8 cellular contexts compared by ENCODE assay signal in the genomic region with DNA sequence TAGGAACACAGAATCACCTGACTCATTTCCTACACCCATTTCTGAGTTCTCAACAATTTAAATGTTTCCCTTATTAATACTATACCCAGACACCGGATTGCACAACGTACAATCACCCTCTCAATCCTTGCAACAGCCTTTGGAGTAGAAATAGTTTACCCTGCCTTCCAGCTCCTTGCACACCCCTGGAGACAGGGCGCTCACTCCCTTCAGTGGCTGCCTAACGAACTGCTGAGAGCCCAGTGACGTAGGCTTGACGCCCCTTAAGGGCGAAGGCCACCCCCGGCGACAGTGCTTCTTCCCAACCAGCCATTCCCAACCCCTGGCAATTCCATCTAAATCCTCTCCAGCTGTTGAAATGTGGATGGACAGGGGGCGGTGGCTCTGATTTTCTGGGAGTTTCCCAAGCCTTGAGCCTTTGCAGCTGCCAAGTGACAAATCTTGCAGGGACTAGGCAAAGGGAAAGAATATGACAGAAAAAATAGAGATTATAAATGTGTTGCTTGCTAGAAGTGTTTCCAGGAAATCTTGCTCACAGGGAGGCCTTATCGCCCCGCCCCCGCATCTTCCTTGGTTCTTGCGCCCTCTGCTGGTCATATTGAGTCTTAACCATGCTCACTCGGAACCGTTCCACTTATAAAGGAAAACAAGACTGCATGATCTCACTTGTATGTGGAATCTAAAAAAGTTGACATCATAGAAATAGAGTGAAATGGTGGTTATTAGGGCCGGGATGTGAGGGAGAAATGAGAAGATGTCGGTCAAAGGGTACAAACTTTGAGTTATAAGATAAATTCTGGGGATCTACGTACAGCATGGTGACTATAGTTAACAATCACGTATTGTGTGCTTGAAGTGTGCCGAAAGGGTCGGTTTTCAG. TPM values are rescaled to one million over a fixed set of nuclear protein-coding genes. Genes with fewer than 3 reads are reported as not detected.
DNase-seq lines count a peak whose midpoint lies in the region; ATAC-seq, FAIRE-seq and TF ChIP-seq lines count a peak whose summit lies in the region.

No MANE protein-coding gene starts in this region.

- peak; percentile 88 for TF ChIP-seq CTCF in CD8-positive, alpha-beta T cell (IDR thresholded peaks at IDR 0.05)
- TF ChIP-seq CTCF in right lobe of liver (IDR thresholded peaks at IDR 0.05) = peak; percentile 86 to 91 (median 86)

- intact Hi-C loops in CD8-positive, alpha-beta T cell (cut with DNase I, micrococcal nuclease) = loop anchor here (1.0 kb wide), 3 partner anchors 136 to 802 kb away; no protein-coding TSS in a partner anchor
- intact Hi-C loops in activated CD4-positive, alpha-beta T cell treated with anti-CD3 and anti-CD28 coated beads, Interleukin-2, amount 10 ng/mL, durations not matched to agents 24 days and 14 days (cut with micrococcal nuclease) = loop anchor here (1.0 to 5.0 kb wide), 4 partner anchors 14 to 1156 kb away; no protein-coding TSS in a partner anchor
- intact Hi-C loops in right lobe of liver (cut with DNase I) = loop anchor here (5.0 kb wide), 2 partner anchors 136 to 280 kb away; no protein-coding TSS in a partner anchor

- no peaks in the 10 kb centered on the region for H3K9me3 ChIP-seq in CD8-positive, alpha-beta T cell (ENCODE audit: low read length)
- H3K9me3 ChIP-seq in right lobe of liver = no peaks in the 10 kb centered on the region

- 21% methylated on average over 22 of the region's 22 CpGs for WGBS in right lobe of liver (ENCODE audit: insufficient coverage, low coverage, low lambda C conversion rate, missing lambda C conversion rate)

- peak; percentile 84 for ATAC-seq in CD8-positive, alpha-beta T cell
- ATAC-seq in HG02759 (IDR thresholded peaks at IDR 0.05; ENCODE audit: unreplicated experiment) (peak; percentile 60), right lobe of liver (peak; percentile 84 to 95 (median 91)), GM21786 (IDR thresholded peaks at IDR 0.05; ENCODE audit: unreplicated experiment) (no peak)

- CTCF ChIA-PET in CD8-positive, alpha-beta T cell (lab: Charles Lee) = interaction anchor here (0.5 to 5.1 kb wide), 10 partner anchors 11 to 281 kb away, joined by 3 to 48 read pairs (median 4); no protein-coding TSS in a partner anchor

- H3K4me1 Mint-ChIP-seq in CD8-positive, alpha-beta T cell (ENCODE audit: low read depth) = peaks cover 27% of the 10 kb centered on the region
- peaks cover 28% of the 10 kb centered on the region for H3K4me1 Mint-ChIP-seq in activated CD4-positive, alpha-beta T cell treated with anti-CD3 and anti-CD28 coated beads, Interleukin-2, amount 10 ng/mL, durations not matched to agents 24 days and 14 days

- H3K4me3 ChIP-seq in CD8-positive, alpha-beta T cell (ENCODE audit: low read depth, low read length) = no peak overlapping the region
- no peak overlapping the region for H3K4me3 ChIP-seq in right lobe of liver

- POLR2A ChIA-PET in CD8-positive, alpha-beta T cell (lab: Charles Lee) = no interaction called here

- no peak overlapping the region for H3K27ac Mint-ChIP-seq in CD8-positive, alpha-beta T cell
- no peak overlapping the region for H3K27ac Mint-ChIP-seq in activated CD4-positive, alpha-beta T cell treated with anti-CD3 and anti-CD28 coated beads, Interleukin-2, amount 10 ng/mL, durations not matched to agents 24 days and 14 days

- FAIRE-seq in colon (lab: Jason Lieb, UNC) = peak; percentile 78

- TF ChIP-seq POLR2A in right lobe of liver (IDR thresholded peaks at IDR 0.05) = no peak

- H3K27ac ChIP-seq in CD8-positive, alpha-beta T cell (ENCODE audit: low read depth, low read length) = no peak overlapping the region
- H3K27ac ChIP-seq in right lobe of liver = no peak overlapping the region

- H3K27me3 Mint-ChIP-seq in CD8-positive, alpha-beta T cell (ENCODE audit: low read depth) = peaks cover 39% of the 10 kb centered on the region
- H3K27me3 Mint-ChIP-seq in activated CD4-positive, alpha-beta T cell treated with anti-CD3 and anti-CD28 coated beads, Interleukin-2, amount 10 ng/mL, durations not matched to agents 24 days and 14 days = peaks cover 43% of the 10 kb centered on the region

- no peaks in the 10 kb centered on the region for H3K36me3 Mint-ChIP-seq in CD8-positive, alpha-beta T cell
- H3K36me3 Mint-ChIP-seq in activated CD4-positive, alpha-beta T cell treated with anti-CD3 and anti-CD28 coated beads, Interleukin-2, amount 10 ng/mL, durations not matched to agents 24 days and 14 days (ENCODE audit: low read depth) = no peaks in the 10 kb centered on the region

- no peaks in the 10 kb centered on the region for H3K36me3 ChIP-seq in CD8-positive, alpha-beta T cell (ENCODE audit: insufficient read depth, low read length)
- no peaks in the 10 kb centered on the region for H3K36me3 ChIP-seq in right lobe of liver

- H3K4me1 ChIP-seq in CD8-positive, alpha-beta T cell (ENCODE audit: insufficient read depth, low read length) = peaks cover 31% of the 10 kb centered on the region
- H3K4me1 ChIP-seq in right lobe of liver = peaks cover 0 to 10% (median 0%) of the 10 kb centered on the region in 4 donors

- no peaks in the 10 kb centered on the region for H3K9me3 Mint-ChIP-seq in CD8-positive, alpha-beta T cell
- no peaks in the 10 kb centered on the region for H3K9me3 Mint-ChIP-seq in activated CD4-positive, alpha-beta T cell treated with anti-CD3 and anti-CD28 coated beads, Interleukin-2, amount 10 ng/mL, durations not matched to agents 24 days and 14 days

- DNase-seq in CD8-positive, alpha-beta T cell = peak; percentile 50 to 86 (median 76)
- peak; percentile 61 for DNase-seq in NCI-H524 treated with DMSO at 0.1 percent for 48 hours (lab: John Stamatoyannopoulos, UW)
- DNase-seq in activated CD4-positive, alpha-beta T cell treated with anti-CD3 and anti-CD28 coated beads, Interleukin-2, amount 10 ng/mL, durations not matched to agents 24 days and 14 days = peak; percentile 94
- DNase-seq in right lobe of liver = peak; percentile 74 to 78 (median 75)
- DNase-seq in stimulated activated CD4-positive, alpha-beta T cell treated with anti-CD3 and anti-CD28 coated beads, TNF-alpha, amount 100 ng/mL, for 1 hour (ENCODE audit: low read depth in 3 of 3, low spot score in 1 of 3) = peak; percentile 52 to 58 (median 58)

- peaks cover 30% of the 10 kb centered on the region for H3K27me3 ChIP-seq in CD8-positive, alpha-beta T cell (ENCODE audit: insufficient read depth, low read length)
- peaks cover 21 to 36% of the 10 kb centered on the region in 2 donors for H3K27me3 ChIP-seq in right lobe of liver

- peak overlapping the region; percentile 1 for H3K4me3 Mint-ChIP-seq in CD8-positive, alpha-beta T cell
- no peak overlapping the region for H3K4me3 Mint-ChIP-seq in activated CD4-positive, alpha-beta T cell treated with anti-CD3 and anti-CD28 coated beads, Interleukin-2, amount 10 ng/mL, durations not matched to agents 24 days and 14 days

RNA-seq across cellular contexts. Expression of gene BARX1, which starts 7.6 kb away (rescaled TPM):
- total RNA-seq in CD8-positive, alpha-beta T cell = under 1 TPM; 0.54 to 0.78 TPM
- total RNA-seq in activated CD4-positive, alpha-beta T cell treated with anti-CD3 and anti-CD28 coated beads, Interleukin-2, amount 10 ng/mL, durations not matched to agents 24 days and 14 days = 0.50 and 0.61 TPM in 2 replicates
- total RNA-seq in right lobe of liver = not detected
